Comparison of ENCODE assay signal across 8 cellular contexts in genomic region chr1:21325231-21325718, GRCh38. TPM values are rescaled to one million over a fixed set of nuclear protein-coding genes. Genes with fewer than 3 reads are reported as not detected.
DNase-seq lines count a peak whose midpoint lies in the region; ATAC-seq and TF ChIP-seq lines count a peak whose summit lies in the region.

No MANE protein-coding gene starts in this region.

- in situ Hi-C loops in GM13976 (cut with MboI; ENCODE audit: low sequenced_read_pairs, unreplicated experiment): no loop called here

- H3K4me3 Mint-ChIP-seq in activated T-cell treated with anti-CD3 and anti-CD28 coated beads, Interleukin-2, amount 50 U/mL, for 4 hours: peak overlapping the region; percentile 67
- peak overlapping the region; percentile 59 for H3K4me3 Mint-ChIP-seq in memory B cell

- no peak overlapping the region for H3K4me3 ChIP-seq in adrenal gland
- no peak overlapping the region for H3K4me3 ChIP-seq in upper lobe of left lung

- H3K4me1 Mint-ChIP-seq in activated T-cell treated with anti-CD3 and anti-CD28 coated beads, Interleukin-2, amount 50 U/mL, for 4 hours (ENCODE audit: low read depth): peaks cover 87% of the 10 kb centered on the region
- peaks cover 55% of the 10 kb centered on the region for H3K4me1 Mint-ChIP-seq in memory B cell

- H3K27me3 ChIP-seq in adrenal gland (no peaks in the 10 kb centered on the region), upper lobe of left lung (no peaks in the 10 kb centered on the region)

- no peak for TF ChIP-seq EP300 in upper lobe of left lung (IDR thresholded peaks at IDR 0.05)

- H3K27ac Mint-ChIP-seq in memory B cell: peak overlapping the region; percentile 92

- H3K4me1 ChIP-seq in adrenal gland (replicated peaks in 1 of 2) (peaks cover 77 to 94% of the 10 kb centered on the region in 2 donors), upper lobe of left lung (peaks cover 68 to 85% (median 80%) of the 10 kb centered on the region in 4 donors)

- peak in 1 of 2 donors; percentile 31 for TF ChIP-seq POLR2A in adrenal gland (IDR thresholded peaks at IDR 0.05)
- TF ChIP-seq POLR2A in upper lobe of left lung (IDR thresholded peaks at IDR 0.05): no peak

- intact Hi-C loops in adrenal gland (cut with DNase I): no loop called here

- no peaks in the 10 kb centered on the region for H3K9me3 Mint-ChIP-seq in activated T-cell treated with anti-CD3 and anti-CD28 coated beads, Interleukin-2, amount 50 U/mL, for 4 hours
- no peaks in the 10 kb centered on the region for H3K9me3 Mint-ChIP-seq in memory B cell

- peak; percentile 16 to 23 for ATAC-seq in activated T-cell treated with anti-CD3 and anti-CD28 coated beads, Interleukin-2, amount 50 U/mL, for 4 hours
- peak; percentile 87 for ATAC-seq in memory B cell (ENCODE audit: low read depth)
- ATAC-seq in upper lobe of left lung (ENCODE audit: low FRiP score in 2 of 2): no peak
- no peak for ATAC-seq in GM18498 (IDR thresholded peaks at IDR 0.05; ENCODE audit: unreplicated experiment)

- peaks cover 9% of the 10 kb centered on the region for H3K36me3 Mint-ChIP-seq in activated T-cell treated with anti-CD3 and anti-CD28 coated beads, Interleukin-2, amount 50 U/mL, for 4 hours (ENCODE audit: insufficient read depth)
- peaks cover 3% of the 10 kb centered on the region for H3K36me3 Mint-ChIP-seq in memory B cell

- TF ChIP-seq CTCF in adrenal gland (IDR thresholded peaks at IDR 0.05) (no peak), upper lobe of left lung (IDR thresholded peaks at IDR 0.05) (no peak), GM13976 (IDR thresholded peaks at IDR 0.05; ENCODE audit: borderline replicate concordance, control extremely low read depth, extremely low read depth, insufficient read depth, missing control alignments) (no peak)

- H3K27me3 Mint-ChIP-seq in activated T-cell treated with anti-CD3 and anti-CD28 coated beads, Interleukin-2, amount 50 U/mL, for 4 hours (ENCODE audit: low read depth): no peaks in the 10 kb centered on the region
- H3K27me3 Mint-ChIP-seq in memory B cell: no peaks in the 10 kb centered on the region

- no peak for DNase-seq in activated T-cell treated with anti-CD3 and anti-CD28 coated beads, Interleukin-2, amount 50 U/mL, for 4 hours
- DNase-seq in activated T-cell treated with anti-CD3 and anti-CD28 coated beads for 4 hours (no peak), adrenal gland (peak in 3 of 7 donors; percentile 58 to 67 (median 63)), memory B cell (ENCODE audit: low spot score in 2 of 2) (peak; percentile 57 to 60), upper lobe of left lung (peak in 1 of 2 donors; percentile 65), NCI-H1930 (lab: John Stamatoyannopoulos, UW) (no peak), GM13976 (ENCODE audit: low spot score) (no peak)

- peak overlapping the region; percentile 92 to 98 (median 94) for H3K27ac ChIP-seq in adrenal gland
- H3K27ac ChIP-seq in upper lobe of left lung: peak overlapping the region; percentile 74 to 88 (median 82)

- H3K9me3 ChIP-seq in adrenal gland (replicated peaks in 1 of 3) (no peaks in the 10 kb centered on the region), upper lobe of left lung (no peaks in the 10 kb centered on the region)

- H3K36me3 ChIP-seq in adrenal gland (replicated peaks in 1 of 2) (no peaks in the 10 kb centered on the region), upper lobe of left lung (no peaks in the 10 kb centered on the region)

- 26 to 51% (median 37%) methylated on average over 7 of the region's 7 CpGs for WGBS in adrenal gland, 4 donors
- 57 to 64% methylated on average over 7 of the region's 7 CpGs for WGBS in upper lobe of left lung, 2 donors

RNA-seq across cellular contexts. Expression of gene ECE1, which starts 35.0 kb away (rescaled TPM):
- total RNA-seq in activated T-cell treated with anti-CD3 and anti-CD28 coated beads, Interleukin-2, amount 50 U/mL, for 4 hours: 100 to 1,000 TPM; 121 to 168 (median 149) TPM
- total RNA-seq in adrenal gland (100 to 1,000 TPM; 173 to 588 (median 259) TPM), upper lobe of left lung (100 to 1,000 TPM in 1 of 6 donors, 10 to 100 TPM in 5; 55.8 to 120 (median 74.8) TPM)
- polyA plus RNA-seq in adrenal gland: 100 to 1,000 TPM; 150 to 327 (median 176) TPM

Comparison
In these comparisons a context has a peak if more than half of its experiments do, and no peak if none do; other contexts are left out.
1. ATAC-seq: peak in activated T-cell treated with anti-CD3 and anti-CD28 coated beads, Interleukin-2, amount 50 U/mL, for 4 hours (2 of 2) and memory B cell (single experiment); none in upper lobe of left lung (0 of 2) and GM18498 (single experiment).
2. DNase-seq: peak in memory B cell (2 of 2); none in activated T-cell treated with anti-CD3 and anti-CD28 coated beads, Interleukin-2, amount 50 U/mL, for 4 hours (single experiment), activated T-cell treated with anti-CD3 and anti-CD28 coated beads for 4 hours (single experiment), NCI-H1930 (0 of 2) and GM13976 (single experiment).